Comparison of ENCODE assay signal across 8 cellular contexts in genomic region chr6:34425132-34425497, GRCh38. TPM values are rescaled to one million over a fixed set of nuclear protein-coding genes. Genes with fewer than 3 reads are reported as not detected.
A peak's percentile ranks its signal among the peaks of the same experiment; 100 is the strongest.
DNase-seq lines count a peak whose midpoint lies in the region; TF ChIP-seq lines count a peak whose summit lies in the region.

No MANE protein-coding gene starts in this region.

- H3K79me2 ChIP-seq in SK-N-SH (ENCODE audit: insufficient read depth): peaks cover 56% of the 10 kb centered on the region

- H3K4me2 ChIP-seq in SK-N-SH: peak overlapping the region; percentile 93

- no peak overlapping the region for H2AFZ ChIP-seq in SK-N-SH (ENCODE audit: low read depth)

- peak overlapping the region; percentile 98 for H3K9ac ChIP-seq in SK-N-SH

- H3K36me3 ChIP-seq in SK-N-SH (replicated peaks in 1 of 2; ENCODE audit: control insufficient read depth in 1 of 2, insufficient read depth in 2 of 2, low read length in 1 of 2): peaks cover 24 to 44% of the 10 kb centered on the region in 2 experiments

- H3K27ac Mint-ChIP-seq in progenitor cell of endocrine pancreas: peak overlapping the region; percentile 100

- TF ChIP-seq CTCF in GM12875 (IDR thresholded peaks at IDR 0.05; ENCODE audit: borderline replicate concordance, insufficient read depth, low read depth, low read length): no peak
- TF ChIP-seq CTCF in SK-N-SH (IDR thresholded peaks at IDR 0.05): no peak
- TF ChIP-seq CTCF in progenitor cell of endocrine pancreas (IDR thresholded peaks at IDR 0.05; ENCODE audit: unreplicated experiment): no peak

- H4K20me1 ChIP-seq in SK-N-SH (ENCODE audit: insufficient read depth): peaks cover 43% of the 10 kb centered on the region

- no peaks in the 10 kb centered on the region for H3K9me3 Mint-ChIP-seq in progenitor cell of endocrine pancreas (ENCODE audit: low read depth)

- no peaks in the 10 kb centered on the region for H3K27me3 Mint-ChIP-seq in progenitor cell of endocrine pancreas

- H3F3A ChIP-seq in SK-N-SH (replicated peaks; ENCODE audit: insufficient read depth): peaks cover 22% of the 10 kb centered on the region

- CTCF ChIA-PET in SK-N-SH (lab: Yijun Ruan, JAX): interaction anchor here (1.0 to 3.8 kb wide), 4 partner anchors 10 to 229 kb away, joined by 3 to 22 read pairs (median 15); partner anchors contain the start of gene SMIM29

- H3K4me3 ChIP-seq in GM12875 (ENCODE audit: low read depth, low read length): peak overlapping the region; percentile 83
- H3K4me3 ChIP-seq in SK-N-SH (ENCODE audit: low read depth in 2 of 2, low read length in 1 of 2): peak overlapping the region; percentile 74 to 94

- no peaks in the 10 kb centered on the region for H3K9me2 ChIP-seq in SK-N-SH

- H3K27me3 ChIP-seq in SK-N-SH (ENCODE audit: insufficient read depth): no peaks in the 10 kb centered on the region

- no peaks in the 10 kb centered on the region for H3K9me3 ChIP-seq in SK-N-SH

- peak overlapping the region; percentile 98 for H3K4me3 Mint-ChIP-seq in progenitor cell of endocrine pancreas (ENCODE audit: low read depth)

- peaks cover 13% of the 10 kb centered on the region for H3K36me3 Mint-ChIP-seq in progenitor cell of endocrine pancreas (ENCODE audit: insufficient read depth)

- H3K4me1 ChIP-seq in SK-N-SH (ENCODE audit: control insufficient read depth in 1 of 2, insufficient read depth in 2 of 2, low read depth in 1 of 2, low read length in 1 of 2): peaks cover 7 to 20% of the 10 kb centered on the region in 2 experiments; a peak in 3 of 4 replicates

- peaks cover 9% of the 10 kb centered on the region for H3K4me1 Mint-ChIP-seq in progenitor cell of endocrine pancreas (ENCODE audit: low read depth)

- no peak for TF ChIP-seq RAD21 in SK-N-SH (IDR thresholded peaks at IDR 0.05; ENCODE audit: low read length)

- no peak for TF ChIP-seq EP300 in SK-N-SH (IDR thresholded peaks at IDR 0.05; ENCODE audit: borderline replicate concordance in 1 of 2, low read depth in 1 of 2, low read length in 1 of 2)

- DNase-seq in SK-N-SH: no peak
- no peak for DNase-seq in epithelial cell of prostate (ENCODE audit: low read depth, low spot score)
- DNase-seq in progenitor cell of endocrine pancreas (ENCODE audit: low spot score, unreplicated experiment): no peak
- no peak for DNase-seq in DMS153 (lab: John Stamatoyannopoulos, UW)
- DNase-seq in DMS153 treated with DMSO at 0.1 percent for 48 hours (lab: John Stamatoyannopoulos, UW; ENCODE audit: unreplicated experiment): no peak
- DNase-seq in OCI-M1 (lab: John Stamatoyannopoulos, UW): no peak
- DNase-seq in NCI-H146 treated with DMSO at 0.1 percent for 48 hours (lab: John Stamatoyannopoulos, UW; ENCODE audit: unreplicated experiment): no peak

- H3K27ac ChIP-seq in SK-N-SH (ENCODE audit: low read depth in 2 of 2, low read length in 1 of 2): peak overlapping the region; percentile 66 to 84
- H3K27ac ChIP-seq in epithelial cell of prostate: peak overlapping the region; percentile 81

- POLR2A ChIA-PET in SK-N-SH (lab: Yijun Ruan, JAX): interaction anchor here (1.6 kb wide), 1 partner anchor 10 kb away, joined by 8 read pairs; no protein-coding TSS in a partner anchor

- WGBS in SK-N-SH (ENCODE audit: low lambda C conversion rate): 2% methylated on average over 10 of the region's 10 CpGs

TF ChIP-seq in SK-N-SH, 30 proteins besides CTCF, POLR2A, EP300 and RAD21:
- no peak for TF ChIP-seq USF2 (IDR thresholded peaks at IDR 0.05; ENCODE audit: borderline replicate concordance, low read depth, low read length)
- no peak for TF ChIP-seq SIN3A (IDR thresholded peaks at IDR 0.05; ENCODE audit: borderline replicate concordance, low read depth, low read length)
- TF ChIP-seq ELF1 (IDR thresholded peaks at IDR 0.05): no peak
- TF ChIP-seq RCOR1 (IDR thresholded peaks at IDR 0.05; ENCODE audit: low read length): no peak
- TF ChIP-seq, protein P1, sequence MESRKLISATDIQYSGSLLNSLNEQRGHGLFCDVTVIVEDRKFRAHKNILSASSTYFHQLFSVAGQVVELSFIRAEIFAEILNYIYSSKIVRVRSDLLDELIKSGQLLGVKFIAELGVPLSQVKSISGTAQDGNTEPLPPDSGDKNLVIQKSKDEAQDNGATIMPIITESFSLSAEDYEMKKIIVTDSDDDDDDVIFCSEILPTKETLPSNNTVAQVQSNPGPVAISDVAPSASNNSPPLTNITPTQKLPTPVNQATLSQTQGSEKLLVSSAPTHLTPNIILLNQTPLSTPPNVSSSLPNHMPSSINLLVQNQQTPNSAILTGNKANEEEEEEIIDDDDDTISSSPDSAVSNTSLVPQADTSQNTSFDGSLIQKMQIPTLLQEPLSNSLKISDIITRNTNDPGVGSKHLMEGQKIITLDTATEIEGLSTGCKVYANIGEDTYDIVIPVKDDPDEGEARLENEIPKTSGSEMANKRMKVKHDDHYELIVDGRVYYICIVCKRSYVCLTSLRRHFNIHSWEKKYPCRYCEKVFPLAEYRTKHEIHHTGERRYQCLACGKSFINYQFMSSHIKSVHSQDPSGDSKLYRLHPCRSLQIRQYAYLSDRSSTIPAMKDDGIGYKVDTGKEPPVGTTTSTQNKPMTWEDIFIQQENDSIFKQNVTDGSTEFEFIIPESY (IDR thresholded peaks at IDR 0.05; ENCODE audit: borderline replicate concordance, low read depth): no peak
- no peak for TF ChIP-seq POLR2AphosphoS5 (IDR thresholded peaks at IDR 0.05; ENCODE audit: low read depth, low read length)
- TF ChIP-seq, protein P2, sequence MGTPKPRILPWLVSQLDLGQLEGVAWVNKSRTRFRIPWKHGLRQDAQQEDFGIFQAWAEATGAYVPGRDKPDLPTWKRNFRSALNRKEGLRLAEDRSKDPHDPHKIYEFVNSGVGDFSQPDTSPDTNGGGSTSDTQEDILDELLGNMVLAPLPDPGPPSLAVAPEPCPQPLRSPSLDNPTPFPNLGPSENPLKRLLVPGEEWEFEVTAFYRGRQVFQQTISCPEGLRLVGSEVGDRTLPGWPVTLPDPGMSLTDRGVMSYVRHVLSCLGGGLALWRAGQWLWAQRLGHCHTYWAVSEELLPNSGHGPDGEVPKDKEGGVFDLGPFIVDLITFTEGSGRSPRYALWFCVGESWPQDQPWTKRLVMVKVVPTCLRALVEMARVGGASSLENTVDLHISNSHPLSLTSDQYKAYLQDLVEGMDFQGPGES (IDR thresholded peaks at IDR 0.05; ENCODE audit: low read depth, low read length): no peak
- TF ChIP-seq TCF12 (IDR thresholded peaks at IDR 0.05): no peak
- no peak for TF ChIP-seq NFIC (IDR thresholded peaks at IDR 0.05; ENCODE audit: borderline replicate concordance)
- TF ChIP-seq EZH2phosphoT487 (IDR thresholded peaks at IDR 0.05; ENCODE audit: borderline replicate concordance, low read depth): no peak
TF ChIP-seq in SK-N-SH: peak in this region for 0.

RNA-seq across cellular contexts. Expression of gene RPS10, which starts 0.8 kb away (rescaled TPM):
- 4,475 and 5,166 TPM in 2 replicates for polyA plus RNA-seq in SK-N-SH (2012; rRNA removed)
- polyA plus RNA-seq in SK-N-SH (2012; cell fraction: cytosol; rRNA removed): 3,844 and 4,849 TPM in 2 replicates
- polyA plus RNA-seq in SK-N-SH (2012; cell fraction: nucleus; rRNA removed): 1,086 and 1,514 TPM in 2 replicates
- total RNA-seq in progenitor cell of endocrine pancreas: 1,118 and 1,174 TPM in 2 replicates

RNA-seq across cellular contexts. Expression of gene NUDT3, which starts 32.6 kb away (rescaled TPM):
- polyA plus RNA-seq in SK-N-SH (2012; rRNA removed): 11.9 and 14.4 TPM in 2 replicates
- 15.2 and 15.8 TPM in 2 replicates for polyA plus RNA-seq in SK-N-SH (2012; cell fraction: cytosol; rRNA removed)
- polyA plus RNA-seq in SK-N-SH (2012; cell fraction: nucleus; rRNA removed): 9.5 and 14.0 TPM in 2 replicates
- 20.6 and 23.4 TPM in 2 replicates for total RNA-seq in progenitor cell of endocrine pancreas

RNA-seq across cellular contexts. Expression of gene PACSIN1, which starts 40.8 kb away (rescaled TPM):
- 0.02 and 0.05 TPM in 2 replicates for polyA plus RNA-seq in SK-N-SH (2012; rRNA removed)
- polyA plus RNA-seq in SK-N-SH (2012; cell fraction: cytosol; rRNA removed): 0.12 and 0.13 TPM in 2 replicates
- polyA plus RNA-seq in SK-N-SH (2012; cell fraction: nucleus; rRNA removed): 0.04 and 0.10 TPM in 2 replicates
- total RNA-seq in progenitor cell of endocrine pancreas: 0.72 and 0.89 TPM in 2 replicates
